ENCODE assay signal across 9 cellular contexts in genomic region chr5:958701-959571, GRCh38. TPM values are rescaled to one million over a fixed set of nuclear protein-coding genes. Genes with fewer than 3 reads are reported as not detected.
DNase-seq lines count a peak whose midpoint lies in the region; TF ChIP-seq lines count a peak whose summit lies in the region.
"Had no signal": no experiment of that assay in that cellular context is flagged by ENCODE, and none has a peak within 500 bp of the region (broad histone marks: within the 10 kb centered on the region; RNA-seq: fewer than 3 reads in every experiment).

No MANE protein-coding gene starts in this region.

- DNase-seq in GM23248 (peak; percentile 73), NCI-H2196 (lab: John Stamatoyannopoulos, UW; ENCODE audit: unreplicated experiment) (peak; percentile 55), fibroblast of gingiva (ENCODE audit: low read depth) (peak; percentile 20), retina (peak; percentile 13), smooth muscle cell (lab: John Stamatoyannopoulos, UW; ENCODE audit: unreplicated experiment) (no peak), hepatocyte (ENCODE audit: low spot score) (no peak), NCI-H2227 (lab: John Stamatoyannopoulos, UW; ENCODE audit: unreplicated experiment) (no peak)
- no peak for DNase-seq in NK-92 treated with Interleukin-12 subunit alpha and Interleukin-12 subunit beta, amount 100 ng/mL, for 24 hours (lab: John Stamatoyannopoulos, UW)

- in situ Hi-C loops in GM23248 (cut with MboI): no loop called here

- TF ChIP-seq CTCF in smooth muscle cell (IDR thresholded peaks at IDR 0.05; ENCODE audit: borderline replicate concordance, insufficient read depth, poor library complexity, severe bottlenecking) (no peak), hepatocyte (IDR thresholded peaks at IDR 0.05; ENCODE audit: poor library complexity) (no peak)

- peak overlapping the region; percentile 59 for H3K9ac ChIP-seq in GM23248
- H3K9ac ChIP-seq in smooth muscle cell (ENCODE audit: low read depth): no peak overlapping the region

- WGBS in GM23248 (ENCODE audit: low coverage in 1 of 2, low lambda C conversion rate in 2 of 2, missing lambda C conversion rate in 2 of 2), 2 experiments: 54 to 58% methylated on average over 42 to 46 of the region's 48 CpGs
- 91% methylated on average over 48 of the region's 48 CpGs for WGBS in smooth muscle cell (ENCODE audit: low lambda C conversion rate)
- WGBS in hepatocyte (ENCODE audit: low lambda C conversion rate, missing lambda C conversion rate): 89% methylated on average over 42 of the region's 48 CpGs

- no peaks in the 10 kb centered on the region for H3K9me2 ChIP-seq in GM23248 (ENCODE audit: insufficient read depth)
- no peaks in the 10 kb centered on the region for H3K9me2 ChIP-seq in hepatocyte (replicated peaks; ENCODE audit: insufficient read depth)

- no peak overlapping the region for H3K4me3 ChIP-seq in GM23248
- no peak overlapping the region for H3K4me3 ChIP-seq in smooth muscle cell
- no peak overlapping the region for H3K4me3 ChIP-seq in hepatocyte

- H3K27ac ChIP-seq in GM23248 (no peak overlapping the region; the same call in 1 of the 2 replicates), smooth muscle cell (ENCODE audit: low read depth) (no peak overlapping the region), hepatocyte (no peak overlapping the region)
- H3K27ac ChIP-seq: HL-60 had no signal

- H3F3A ChIP-seq in GM23248 (ENCODE audit: insufficient read depth) (0 out of 2 replicates have a peak, but pooled peaks cover 6% of the 10 kb centered on the region), smooth muscle cell (ENCODE audit: low read depth) (peaks cover 5% of the 10 kb centered on the region)

- H4K20me1 ChIP-seq in GM23248 (ENCODE audit: insufficient read depth) (no peaks in the 10 kb centered on the region), smooth muscle cell (ENCODE audit: low read depth) (no peaks in the 10 kb centered on the region), hepatocyte (ENCODE audit: insufficient read depth, poor library complexity, severe bottlenecking) (no peaks in the 10 kb centered on the region)

- no peak overlapping the region for H3K4me2 ChIP-seq in GM23248 (ENCODE audit: unreplicated experiment)
- no peak overlapping the region for H3K4me2 ChIP-seq in smooth muscle cell
- no peak overlapping the region for H3K4me2 ChIP-seq in hepatocyte

- H3K9me3 ChIP-seq in GM23248 (ENCODE audit: low read depth): no peaks in the 10 kb centered on the region
- no peaks in the 10 kb centered on the region for H3K9me3 ChIP-seq in smooth muscle cell (replicated peaks; ENCODE audit: low read depth)
- no peaks in the 10 kb centered on the region for H3K9me3 ChIP-seq in hepatocyte (ENCODE audit: low read depth)

- no peaks in the 10 kb centered on the region for H3K79me2 ChIP-seq in GM23248 (ENCODE audit: insufficient read depth)
- no peaks in the 10 kb centered on the region for H3K79me2 ChIP-seq in smooth muscle cell (ENCODE audit: low read depth)
- H3K79me2 ChIP-seq in hepatocyte: no peaks in the 10 kb centered on the region

- H2AFZ ChIP-seq in GM23248 (no peak overlapping the region), smooth muscle cell (ENCODE audit: low read depth) (no peak overlapping the region), hepatocyte (no peak overlapping the region)

- H3K4me1 ChIP-seq in GM23248 (ENCODE audit: insufficient read depth): peaks cover 31% of the 10 kb centered on the region
- H3K4me1 ChIP-seq in smooth muscle cell (ENCODE audit: low read depth): no peaks in the 10 kb centered on the region
- H3K4me1 ChIP-seq in hepatocyte (ENCODE audit: insufficient read depth): peaks cover 28% of the 10 kb centered on the region

- H3K36me3 ChIP-seq in GM23248 (ENCODE audit: low read depth): no peaks in the 10 kb centered on the region
- H3K36me3 ChIP-seq in smooth muscle cell (ENCODE audit: low read depth): no peaks in the 10 kb centered on the region
- no peaks in the 10 kb centered on the region for H3K36me3 ChIP-seq in hepatocyte (replicated peaks; ENCODE audit: insufficient read depth, low read depth)

- H3K27me3 ChIP-seq in GM23248 (replicated peaks; ENCODE audit: insufficient read depth) (peaks cover 11% of the 10 kb centered on the region), smooth muscle cell (ENCODE audit: low read depth) (no peaks in the 10 kb centered on the region), hepatocyte (no peaks in the 10 kb centered on the region)

RNA-seq across cellular contexts. Expression of gene NKD2, which starts 49.7 kb away (rescaled TPM):
- not detected in 2 replicates for total RNA-seq in GM23248 (2014; rRNA removed; shearing (Covaris generic))
- polyA plus RNA-seq in GM23248 (2016; fragmentation: Nextera tagmentation; extraction: Ambion mirVana): not detected in 2 replicates
- total RNA-seq in smooth muscle cell: 31.2 and 32.5 TPM in 2 replicates
- polyA plus RNA-seq in smooth muscle cell: 105 and 122 TPM in 2 replicates
- 1.4 and 2.0 TPM in 2 replicates for total RNA-seq in hepatocyte
- 9.1 and 10.1 TPM in 2 replicates for polyA plus RNA-seq in hepatocyte

Comparison
In these comparisons a context has a peak if more than half of its experiments do, and no peak if none do; other contexts are left out.
1. DNase-seq: peak in GM23248 (single experiment), NCI-H2196 (single experiment), fibroblast of gingiva (single experiment) and retina (single experiment); none in NK-92 treated with Interleukin-12 subunit alpha and Interleukin-12 subunit beta, amount 100 ng/mL, for 24 hours (single experiment), smooth muscle cell (single experiment), hepatocyte (single experiment) and NCI-H2227 (single experiment).
2. RNA of gene NKD2, which starts 49.7 kb away (total RNA-seq): 31.2 to 32.5 TPM in smooth muscle cell; 1.4 to 2.0 TPM in hepatocyte and not detected in GM23248; every median in the first group is over 10 times any median in the second.